Comparison of ENCODE assay signal across 8 cellular contexts in the genomic region with DNA sequence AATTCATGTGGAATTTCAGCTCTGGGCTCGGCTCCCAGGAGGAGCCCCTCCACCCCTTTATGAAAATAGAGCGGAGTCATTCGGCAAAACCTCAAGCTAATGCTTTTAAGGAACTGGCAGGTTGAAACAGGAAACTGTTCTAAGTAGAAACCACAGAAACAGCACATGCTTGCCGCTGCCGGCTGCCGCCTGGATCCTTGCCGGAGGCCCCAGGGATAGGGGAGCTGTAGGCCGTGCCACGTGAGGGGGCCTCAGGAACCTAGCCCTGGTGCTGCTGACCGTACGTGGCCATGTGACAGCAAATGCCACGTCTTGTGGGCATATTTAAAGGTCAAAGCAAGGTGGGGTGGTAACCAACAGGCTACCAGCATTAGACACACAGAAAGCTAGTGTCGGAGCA.
A peak's percentile ranks its signal among the peaks of the same experiment; 100 is the strongest.
DNase-seq lines count a peak whose midpoint lies in the region; ATAC-seq and TF ChIP-seq lines count a peak whose summit lies in the region.

No MANE protein-coding gene starts in this region.

- peaks cover 58% of the 10 kb centered on the region for H3K4me1 Mint-ChIP-seq in HFFc6 (ENCODE audit: low read depth)
- H3K4me1 Mint-ChIP-seq in stimulated activated effector memory CD8-positive, alpha-beta T cell treated with anti-CD3 and anti-CD28 coated beads, Interleukin-12 subunit alpha, Interleukin-12 subunit beta, amount 100 ng/mL, for 72 hours: peaks cover 20% of the 10 kb centered on the region

- peak overlapping the region; percentile 84 for H4K91ac ChIP-seq in mesenchymal stem cell (ENCODE audit: low read length)

- H3K4me3 ChIP-seq in breast epithelium: peak overlapping the region in 1 of 3 donors; percentile 8
- no peak overlapping the region for H3K4me3 ChIP-seq in mesenchymal stem cell (ENCODE audit: insufficient read depth in 1 of 2, low read depth in 1 of 2, low read length in 2 of 2)

- no peak for TF ChIP-seq CTCF in HFFc6 (IDR thresholded peaks at IDR 0.05)
- TF ChIP-seq CTCF in breast epithelium (IDR thresholded peaks at IDR 0.05): no peak

- H3K14ac ChIP-seq in mesenchymal stem cell (ENCODE audit: low read length in 2 of 2): peak overlapping the region in 1 of 2 experiments; percentile 86

- H3K4me3 Mint-ChIP-seq in HFFc6: peak overlapping the region; percentile 25; the same call in 1 of the 2 replicates
- no peak overlapping the region for H3K4me3 Mint-ChIP-seq in stimulated activated effector memory CD8-positive, alpha-beta T cell treated with anti-CD3 and anti-CD28 coated beads, Interleukin-12 subunit alpha, Interleukin-12 subunit beta, amount 100 ng/mL, for 72 hours

- DNase-seq in AG08396 (ENCODE audit: low spot score): peak; percentile 75
- peak; percentile 92 for DNase-seq in HFFc6
- DNase-seq in T-helper 1 cell: peak in 3 of 5 donors; percentile 3 to 77 (median 16)
- DNase-seq in breast epithelium (ENCODE audit: low spot score in 2 of 2): peak in 1 of 2 donors; percentile 74
- peak; percentile 82 for DNase-seq in mesenchymal stem cell
- DNase-seq in stimulated activated effector memory CD8-positive, alpha-beta T cell treated with anti-CD3 and anti-CD28 coated beads, Interleukin-12 subunit alpha, Interleukin-12 subunit beta, amount 100 ng/mL, for 72 hours (ENCODE audit: low spot score in 2 of 2): peak in 1 of 2 donors; percentile 55
- no peak for DNase-seq in HuH-7.5 (ENCODE audit: low spot score)
- no peak for DNase-seq in dermis blood vessel endothelial cell

- intact Hi-C loops in breast epithelium (cut with DNase I; ENCODE audit: low total_unique reads): no loop called here

- H3K4ac ChIP-seq in mesenchymal stem cell (ENCODE audit: low read depth in 1 of 2, low read length in 2 of 2): peak overlapping the region; percentile 65 to 73

- no peak overlapping the region for H2AK5ac ChIP-seq in mesenchymal stem cell (ENCODE audit: low read length, severe bottlenecking)

- H2BK15ac ChIP-seq in mesenchymal stem cell (ENCODE audit: low read depth, poor library complexity, severe bottlenecking): no peak overlapping the region

- H2BK12ac ChIP-seq in mesenchymal stem cell (ENCODE audit: low read length in 2 of 2): peak overlapping the region; percentile 75 to 89

- H3K27ac Mint-ChIP-seq in HFFc6: peak overlapping the region; percentile 95
- peak overlapping the region; percentile 69 for H3K27ac Mint-ChIP-seq in stimulated activated effector memory CD8-positive, alpha-beta T cell treated with anti-CD3 and anti-CD28 coated beads, Interleukin-12 subunit alpha, Interleukin-12 subunit beta, amount 100 ng/mL, for 72 hours

- H3K79me1 ChIP-seq in mesenchymal stem cell (replicated peaks; ENCODE audit: low read length, poor library complexity, severe bottlenecking): no peaks in the 10 kb centered on the region

- 29% methylated on average over 13 of the region's 13 CpGs for WGBS in mesenchymal stem cell

- H3K9me3 ChIP-seq in breast epithelium: no peaks in the 10 kb centered on the region
- no peaks in the 10 kb centered on the region for H3K9me3 ChIP-seq in mesenchymal stem cell (ENCODE audit: control insufficient read depth, low read length)

- H2BK120ac ChIP-seq in mesenchymal stem cell (ENCODE audit: low read depth, low read length): peak overlapping the region; percentile 82

- H4K8ac ChIP-seq in mesenchymal stem cell (ENCODE audit: low read length): peak overlapping the region; percentile 88

- no peaks in the 10 kb centered on the region for H3K27me3 ChIP-seq in breast epithelium
- H3K27me3 ChIP-seq in mesenchymal stem cell (ENCODE audit: control insufficient read depth in 1 of 2, insufficient read depth in 1 of 2, low read length in 2 of 2): no peaks in the 10 kb centered on the region

- no peak overlapping the region for H3K4me2 ChIP-seq in mesenchymal stem cell (ENCODE audit: low read length, poor library complexity, severe bottlenecking)

- H3K18ac ChIP-seq in mesenchymal stem cell (ENCODE audit: low read depth in 1 of 2, low read length in 2 of 2): peak overlapping the region; percentile 91 to 97

- peaks cover 8% of the 10 kb centered on the region; the same call in 1 of the 2 replicates for H3K9me3 Mint-ChIP-seq in HFFc6
- H3K9me3 Mint-ChIP-seq in stimulated activated effector memory CD8-positive, alpha-beta T cell treated with anti-CD3 and anti-CD28 coated beads, Interleukin-12 subunit alpha, Interleukin-12 subunit beta, amount 100 ng/mL, for 72 hours: no peaks in the 10 kb centered on the region

- no peak overlapping the region for H3K23ac ChIP-seq in mesenchymal stem cell (ENCODE audit: low read length in 2 of 2)

- ATAC-seq in stimulated activated effector memory CD8-positive, alpha-beta T cell treated with anti-CD3 and anti-CD28 coated beads, Interleukin-12 subunit alpha, Interleukin-12 subunit beta, amount 100 ng/mL, for 72 hours: peak; percentile 68

- H2AFZ ChIP-seq in mesenchymal stem cell (ENCODE audit: low read depth, low read length): no peak overlapping the region

- H3K4me1 ChIP-seq in breast epithelium: peaks cover 0 to 3% of the 10 kb centered on the region in 2 donors
- H3K4me1 ChIP-seq in mesenchymal stem cell (ENCODE audit: control insufficient read depth, insufficient read depth, low read depth, low read length): no peaks in the 10 kb centered on the region

- peak overlapping the region; percentile 80 for H3K9ac ChIP-seq in mesenchymal stem cell (ENCODE audit: low read length)

- no peaks in the 10 kb centered on the region for H3K36me3 ChIP-seq in breast epithelium
- H3K36me3 ChIP-seq in mesenchymal stem cell (ENCODE audit: control insufficient read depth in 1 of 2, insufficient read depth in 2 of 2, low read depth in 1 of 2, low read length in 2 of 2): no peaks in the 10 kb centered on the region

- H2BK5ac ChIP-seq in mesenchymal stem cell (ENCODE audit: low read depth, low read length, poor library complexity, severe bottlenecking): no peak overlapping the region

- H3K27me3 Mint-ChIP-seq in HFFc6 (ENCODE audit: insufficient read depth): peaks cover 5% of the 10 kb centered on the region

- no peak for TF ChIP-seq POLR2A in breast epithelium (IDR thresholded peaks at IDR 0.05)

- H3K27ac ChIP-seq in breast epithelium (peak overlapping the region; percentile 64 to 83), mesenchymal stem cell (ENCODE audit: low read length, poor library complexity, severe bottlenecking) (peak overlapping the region; percentile 22)

- peaks cover 14% of the 10 kb centered on the region; the same call in 1 of the 2 replicates for H3K36me3 Mint-ChIP-seq in HFFc6 (ENCODE audit: low read depth)
- H3K36me3 Mint-ChIP-seq in stimulated activated effector memory CD8-positive, alpha-beta T cell treated with anti-CD3 and anti-CD28 coated beads, Interleukin-12 subunit alpha, Interleukin-12 subunit beta, amount 100 ng/mL, for 72 hours: no peaks in the 10 kb centered on the region

Comparison
In these comparisons a context has a peak if more than half of its experiments do, and no peak if none do; other contexts are left out.
1. DNase-seq: peak in AG08396 (single experiment), HFFc6 (single experiment), T-helper 1 cell (3 of 5) and mesenchymal stem cell (single experiment); none in HuH-7.5 (single experiment) and dermis blood vessel endothelial cell (single experiment).